Comparison of ENCODE assay signal across 12 cellular contexts in the genomic region with DNA sequence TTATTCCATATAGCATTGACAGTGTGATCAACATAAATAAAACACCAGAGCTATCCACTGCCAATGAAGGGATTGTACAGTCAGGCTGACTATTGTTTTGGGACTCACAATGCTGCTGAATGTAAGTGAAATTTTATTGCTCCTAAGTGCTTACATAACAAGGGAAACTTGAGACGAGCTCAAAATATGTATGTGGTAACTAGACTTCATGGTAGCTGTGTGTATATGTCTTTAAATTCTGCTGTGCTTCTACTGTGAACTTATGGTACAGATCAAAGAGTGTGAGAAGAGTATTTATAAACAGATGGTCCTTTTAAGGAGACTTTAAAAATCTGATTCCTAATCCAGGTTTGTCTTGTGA. TPM values are rescaled to one million over a fixed set of nuclear protein-coding genes. Genes with fewer than 3 reads are reported as not detected.
A peak's percentile ranks its signal among the peaks of the same experiment; 100 is the strongest.
DNase-seq lines count a peak whose midpoint lies in the region; ATAC-seq, FAIRE-seq and TF ChIP-seq lines count a peak whose summit lies in the region.
"Had no signal": no experiment of that assay in that cellular context is flagged by ENCODE, and none has a peak within 500 bp of the region (broad histone marks: within the 10 kb centered on the region; RNA-seq: fewer than 3 reads in every experiment).

No MANE protein-coding gene starts in this region.

- TF ChIP-seq CTCF in AG10803 (conservative IDR thresholded peaks at IDR 0.05; ENCODE audit: low read length) = no peak
- no peak for TF ChIP-seq CTCF in chondrocyte (IDR thresholded peaks at IDR 0.05)

- ATAC-seq in HG02870 (IDR thresholded peaks at IDR 0.05; ENCODE audit: unreplicated experiment) (no peak), HG02885 (IDR thresholded peaks at IDR 0.05; ENCODE audit: poor library complexity, unreplicated experiment) (no peak)
- ATAC-seq: gastroesophageal sphincter had no signal

- H3K4me3 Mint-ChIP-seq in chondrocyte (ENCODE audit: unreplicated experiment) = peak overlapping the region; percentile 91

- peak overlapping the region; percentile 88 for H3K27ac Mint-ChIP-seq in chondrocyte (ENCODE audit: unreplicated experiment)

- no peaks in the 10 kb centered on the region for H3K9me3 Mint-ChIP-seq in chondrocyte (ENCODE audit: low read depth)

- H3K27me3 ChIP-seq in small intestine (ENCODE audit: control insufficient read depth in 2 of 2, insufficient read depth in 2 of 2, low read length in 2 of 2) = peaks cover 3 to 4% of the 10 kb centered on the region in 2 donors

- no peaks in the 10 kb centered on the region for H3K27me3 Mint-ChIP-seq in chondrocyte (ENCODE audit: low read depth)

- DNase-seq in AG10803 (ENCODE audit: low read depth) = peak; percentile 43
- peak; percentile 29 for DNase-seq in NCI-H2107 (lab: John Stamatoyannopoulos, UW)
- DNase-seq in chondrocyte (ENCODE audit: low spot score) = no peak
- DNase-seq in small intestine = no peak
- no peak for DNase-seq in D341Med (ENCODE audit: low spot score)
- DNase-seq: activated CD4-positive, alpha-beta T cell treated with anti-CD3 and anti-CD28 coated beads, Interleukin-2, amount 50 U/mL, for 48 hours; activated gamma-delta T cell; stimulated activated naive CD4-positive, alpha-beta T cell had no signal

- FAIRE-seq in small intestine (lab: Jason Lieb, UNC) = no peak

- 33 to 57% methylated on average over 1 of the region's 1 CpG for WGBS in mesodermal cell (ENCODE audit: insufficient coverage in 2 of 2), 2 experiments
- 17 to 31% (median 19%) methylated on average over 1 of the region's 1 CpG for WGBS in small intestine, 3 donors

- H3K4me3 ChIP-seq in AG10803 (ENCODE audit: low read length) (peak overlapping the region; percentile 22), mesodermal cell (ENCODE audit: extremely low read depth, insufficient read depth, low read length, poor library complexity, severe bottlenecking) (peak overlapping the region; percentile 70), small intestine (ENCODE audit: low read depth in 1 of 2, low read length in 2 of 2) (no peak overlapping the region)

- H3K4me1 ChIP-seq in mesodermal cell (ENCODE audit: control insufficient read depth, insufficient read depth, low read length, poor library complexity, severe bottlenecking) = peaks cover 9% of the 10 kb centered on the region
- no peaks in the 10 kb centered on the region for H3K4me1 ChIP-seq in small intestine (ENCODE audit: control insufficient read depth in 2 of 2, insufficient read depth in 1 of 2, low read depth in 1 of 2, low read length in 1 of 2)

- peak overlapping the region; percentile 47 for H3K27ac ChIP-seq in mesodermal cell (ENCODE audit: low read depth, low read length, severe bottlenecking)
- H3K27ac ChIP-seq in small intestine (ENCODE audit: low read depth in 1 of 2, low read length in 1 of 2) = no peak overlapping the region

- H3K36me3 Mint-ChIP-seq in chondrocyte (ENCODE audit: low read depth) = peaks cover 3% of the 10 kb centered on the region

- H3K36me3 ChIP-seq in mesodermal cell (ENCODE audit: control insufficient read depth, insufficient read depth, low read length) (peaks cover 25% of the 10 kb centered on the region), small intestine (ENCODE audit: control insufficient read depth in 2 of 2, insufficient read depth in 2 of 2, low read length in 2 of 2) (no peaks in the 10 kb centered on the region)
- H3K36me3 ChIP-seq: gastroesophageal sphincter had no signal

- H3K9me3 ChIP-seq in mesodermal cell (ENCODE audit: control insufficient read depth, low read length) (no peaks in the 10 kb centered on the region), small intestine (ENCODE audit: control insufficient read depth, low read depth) (no peaks in the 10 kb centered on the region)
- H3K9me3 ChIP-seq: gastroesophageal sphincter had no signal

- H3K4me1 Mint-ChIP-seq in chondrocyte (ENCODE audit: low read depth) = peaks cover 77% of the 10 kb centered on the region

RNA-seq across cellular contexts. Expression of gene FLRT2, which starts 6.9 kb away (rescaled TPM):
- total RNA-seq in chondrocyte = 170 to 241 TPM (median 227 TPM) in 3 replicates
- 82.3 TPM for polyA plus RNA-seq in mesodermal cell (2013, experiment 1 of 2)
- 80.4 TPM for polyA plus RNA-seq in mesodermal cell (2013, experiment 2 of 2)
- polyA plus RNA-seq in small intestine = 1 to 10 TPM in 1 of 3 donors, under 1 TPM in 1, not detected in 1; under 0.01 to 2.7 TPM

Comparison
In these comparisons a context has a peak if more than half of its experiments do, and no peak if none do; other contexts are left out.
1. DNase-seq: peak in AG10803 (single experiment) and NCI-H2107 (single experiment); none in chondrocyte (single experiment), small intestine (single experiment) and D341Med (single experiment).
2. H3K4me3 ChIP-seq: peak in AG10803 (single experiment) and mesodermal cell (single experiment); none in small intestine (0 of 2).